1 cellular context compared by ENCODE assay signal in genomic region chr16:27759947-27760844, GRCh38.
TF ChIP-seq lines count a peak whose summit lies in the region.

No MANE protein-coding gene starts in this region.

TF ChIP-seq in HepG2, 621 proteins besides CTCF, POLR2A, EP300 and RAD21 (continued from another document):
- TF ChIP-seq BRD4 (CRISPR knock-in tag; IDR thresholded peaks at IDR 0.05), result no peak
